ENCODE assay signal across 8 cellular contexts in the genomic region with DNA sequence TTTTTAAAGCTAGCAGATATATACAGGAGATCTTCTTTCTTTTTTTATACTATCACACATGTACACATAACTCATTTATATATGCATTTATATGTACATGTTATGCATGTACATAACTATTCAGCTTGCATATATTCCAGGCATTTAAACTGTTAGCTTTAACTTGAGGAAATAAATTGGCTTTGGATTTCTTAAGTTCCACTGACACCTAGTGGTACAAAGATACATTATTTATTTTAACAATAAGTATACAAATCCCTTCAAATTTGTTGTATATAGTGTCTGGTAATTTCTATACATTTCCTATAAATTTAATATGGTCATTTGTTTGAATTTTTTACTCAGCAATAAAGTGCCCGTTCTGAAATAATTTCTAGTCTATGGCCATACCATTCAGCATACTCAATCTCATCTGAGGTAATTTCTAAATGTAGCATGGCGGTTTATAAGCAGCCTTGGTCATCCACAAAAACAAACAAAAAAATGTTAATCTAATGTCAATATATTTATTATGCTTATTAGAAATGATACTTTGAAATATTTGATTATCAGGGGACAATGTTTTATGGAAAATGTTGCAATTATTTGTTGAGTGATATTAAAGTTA. TPM values are rescaled to one million over a fixed set of nuclear protein-coding genes. Genes with fewer than 3 reads are reported as not detected.
A peak's percentile ranks its signal among the peaks of the same experiment; 100 is the strongest.
DNase-seq lines count a peak whose midpoint lies in the region; ATAC-seq and FAIRE-seq lines count a peak whose summit lies in the region.

No MANE protein-coding gene starts in this region.

- no peak overlapping the region for H3K4me3 ChIP-seq in trophoblast cell (ENCODE audit: low read depth, low read length)

- no CpG with 5 or more reads among the region's 2 CpGs for WGBS in trophoblast cell (ENCODE audit: extremely low coverage, insufficient coverage, insufficient read length)

- no peak overlapping the region for H3K23ac ChIP-seq in trophoblast cell (ENCODE audit: low read length)

- no peaks in the 10 kb centered on the region for H3K79me1 ChIP-seq in trophoblast cell (ENCODE audit: low read length)

- no peak overlapping the region for H2BK5ac ChIP-seq in trophoblast cell (ENCODE audit: low read depth, low read length, poor library complexity)

- peaks cover 1 to 21% of the 10 kb centered on the region in 2 experiments for H3K36me3 ChIP-seq in trophoblast cell (ENCODE audit: control insufficient read depth in 1 of 2, insufficient read depth in 2 of 2, low read length in 2 of 2)

- H4K12ac ChIP-seq in trophoblast cell (ENCODE audit: low read depth, low read length) = no peak overlapping the region

- ATAC-seq in HG02885 (IDR thresholded peaks at IDR 0.05; ENCODE audit: poor library complexity, unreplicated experiment) = no peak
- no peak for ATAC-seq in HG03521 (IDR thresholded peaks at IDR 0.05; ENCODE audit: unreplicated experiment)

- no peak overlapping the region for H3K14ac ChIP-seq in trophoblast cell (ENCODE audit: low read length)

- H2BK12ac ChIP-seq in trophoblast cell (ENCODE audit: low read length) = no peak overlapping the region

- H3K4ac ChIP-seq in trophoblast cell (ENCODE audit: low read depth, low read length) = no peak overlapping the region

- H3K9ac ChIP-seq in trophoblast cell (ENCODE audit: low read length) = no peak overlapping the region

- no peaks in the 10 kb centered on the region for H3K27me3 ChIP-seq in trophoblast cell (ENCODE audit: insufficient read depth, low read length)

- H3K79me2 ChIP-seq in trophoblast cell (ENCODE audit: control insufficient read depth, insufficient read depth, low read length, poor library complexity) = no peaks in the 10 kb centered on the region

- H3K9me3 ChIP-seq in trophoblast cell (ENCODE audit: insufficient read depth, low read depth, low read length) = no peaks in the 10 kb centered on the region

- H3K4me2 ChIP-seq in trophoblast cell (ENCODE audit: low read length) = no peak overlapping the region

- H3K18ac ChIP-seq in trophoblast cell (ENCODE audit: low read length) = no peak overlapping the region

- H3K4me1 ChIP-seq in trophoblast cell (ENCODE audit: control insufficient read depth in 1 of 2, insufficient read depth in 2 of 2, low read length in 2 of 2) = no peaks in the 10 kb centered on the region

- H3K27ac ChIP-seq in trophoblast cell (ENCODE audit: low read depth, low read length) = no peak overlapping the region

- no peak overlapping the region for H2AK5ac ChIP-seq in trophoblast cell (ENCODE audit: low read length)

- FAIRE-seq in endometrium (lab: Jason Lieb, UNC) = peak; percentile 96

- H4K91ac ChIP-seq in trophoblast cell (ENCODE audit: low read depth, low read length) = no peak overlapping the region

- H2AFZ ChIP-seq in trophoblast cell (ENCODE audit: insufficient read depth, low read length, poor library complexity) = no peak overlapping the region

- no peak overlapping the region for H2BK120ac ChIP-seq in trophoblast cell (ENCODE audit: insufficient read depth, low read length, poor library complexity)

- no peak overlapping the region for H4K8ac ChIP-seq in trophoblast cell (ENCODE audit: low read depth, low read length)

- DNase-seq in ELR (ENCODE audit: low read depth) (peak; percentile 68), NCI-H2227 (lab: John Stamatoyannopoulos, UW; ENCODE audit: unreplicated experiment) (peak; percentile 3), trophoblast cell (peak; percentile 17 to 81), cortex of kidney (lab: John Stamatoyannopoulos, UW) (no peak), DMS79 treated with DMSO at 0.1 percent for 48 hours (lab: John Stamatoyannopoulos, UW) (no peak)

RNA-seq across cellular contexts. Expression of a gene that starts 11.6 kb away (rescaled TPM):
- 18.5 and 19.0 TPM in 2 replicates for polyA plus RNA-seq in trophoblast cell (2013)

RNA-seq across cellular contexts. Expression of a gene that starts 11.9 kb away (rescaled TPM):
- 11.6 and 12.1 TPM in 2 replicates for polyA plus RNA-seq in trophoblast cell (2013)

Comparison
In these comparisons a context has a peak if more than half of its experiments do, and no peak if none do; other contexts are left out.
1. DNase-seq: peak in ELR (single experiment), NCI-H2227 (single experiment) and trophoblast cell (2 of 2); none in cortex of kidney (single experiment) and DMS79 treated with DMSO at 0.1 percent for 48 hours (single experiment).